Comparison of ENCODE assay signal across 1 cellular context in the genomic region with DNA sequence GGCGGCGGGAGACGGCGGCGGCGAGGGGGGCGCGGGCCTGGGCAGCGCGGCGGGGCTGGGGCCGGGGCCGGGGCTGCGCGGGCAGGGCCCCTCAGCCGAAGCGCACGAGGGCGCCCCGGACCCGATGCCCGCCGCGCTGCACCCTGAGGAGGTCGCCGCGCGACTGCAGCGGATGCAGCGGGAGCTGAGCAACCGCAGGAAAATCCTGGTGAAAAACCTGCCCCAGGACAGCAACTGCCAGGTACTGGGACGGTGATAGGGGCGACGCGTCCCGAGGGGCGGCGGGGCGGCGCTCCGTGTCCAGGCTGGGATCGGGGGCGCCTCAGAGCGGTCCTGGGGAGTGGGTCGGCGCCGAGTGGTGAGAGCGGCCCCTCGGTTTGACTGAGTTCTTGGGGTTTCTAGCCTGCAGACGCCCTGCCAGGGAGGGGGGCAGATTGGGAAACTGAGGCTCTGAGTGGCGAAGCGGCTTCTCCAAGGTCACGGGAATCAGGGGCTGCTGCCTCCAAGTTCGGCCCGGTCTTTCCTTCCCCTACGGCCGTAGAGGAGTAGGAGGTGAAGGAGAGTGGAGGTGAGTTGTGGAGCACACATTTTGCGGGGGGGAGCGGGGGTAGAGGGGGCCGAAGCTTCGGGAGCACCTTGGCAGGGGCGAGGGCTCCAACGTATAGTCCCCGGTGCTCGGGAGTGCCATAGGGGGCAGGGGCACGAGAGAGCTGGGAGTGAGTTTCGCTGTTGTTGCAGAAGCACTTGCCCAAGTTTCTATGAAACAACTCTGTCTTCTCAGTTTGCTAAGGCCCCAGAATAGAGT.
TF ChIP-seq lines count a peak whose summit lies in the region.

No MANE protein-coding gene starts in this region.

TF ChIP-seq in K562, 482 proteins besides CTCF, POLR2A, EP300 and RAD21 (continued from another document and continues in another):
- TF ChIP-seq, protein P1, sequence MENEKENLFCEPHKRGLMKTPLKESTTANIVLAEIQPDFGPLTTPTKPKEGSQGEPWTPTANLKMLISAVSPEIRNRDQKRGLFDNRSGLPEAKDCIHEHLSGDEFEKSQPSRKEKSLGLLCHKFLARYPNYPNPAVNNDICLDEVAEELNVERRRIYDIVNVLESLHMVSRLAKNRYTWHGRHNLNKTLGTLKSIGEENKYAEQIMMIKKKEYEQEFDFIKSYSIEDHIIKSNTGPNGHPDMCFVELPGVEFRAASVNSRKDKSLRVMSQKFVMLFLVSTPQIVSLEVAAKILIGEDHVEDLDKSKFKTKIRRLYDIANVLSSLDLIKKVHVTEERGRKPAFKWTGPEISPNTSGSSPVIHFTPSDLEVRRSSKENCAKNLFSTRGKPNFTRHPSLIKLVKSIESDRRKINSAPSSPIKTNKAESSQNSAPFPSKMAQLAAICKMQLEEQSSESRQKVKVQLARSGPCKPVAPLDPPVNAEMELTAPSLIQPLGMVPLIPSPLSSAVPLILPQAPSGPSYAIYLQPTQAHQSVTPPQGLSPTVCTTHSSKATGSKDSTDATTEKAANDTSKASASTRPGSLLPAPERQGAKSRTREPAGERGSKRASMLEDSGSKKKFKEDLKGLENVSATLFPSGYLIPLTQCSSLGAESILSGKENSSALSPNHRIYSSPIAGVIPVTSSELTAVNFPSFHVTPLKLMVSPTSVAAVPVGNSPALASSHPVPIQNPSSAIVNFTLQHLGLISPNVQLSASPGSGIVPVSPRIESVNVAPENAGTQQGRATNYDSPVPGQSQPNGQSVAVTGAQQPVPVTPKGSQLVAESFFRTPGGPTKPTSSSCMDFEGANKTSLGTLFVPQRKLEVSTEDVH (IDR thresholded peaks at IDR 0.05; ENCODE audit: low read depth, partially characterized antibody), result no peak
- TF ChIP-seq, protein P2, sequence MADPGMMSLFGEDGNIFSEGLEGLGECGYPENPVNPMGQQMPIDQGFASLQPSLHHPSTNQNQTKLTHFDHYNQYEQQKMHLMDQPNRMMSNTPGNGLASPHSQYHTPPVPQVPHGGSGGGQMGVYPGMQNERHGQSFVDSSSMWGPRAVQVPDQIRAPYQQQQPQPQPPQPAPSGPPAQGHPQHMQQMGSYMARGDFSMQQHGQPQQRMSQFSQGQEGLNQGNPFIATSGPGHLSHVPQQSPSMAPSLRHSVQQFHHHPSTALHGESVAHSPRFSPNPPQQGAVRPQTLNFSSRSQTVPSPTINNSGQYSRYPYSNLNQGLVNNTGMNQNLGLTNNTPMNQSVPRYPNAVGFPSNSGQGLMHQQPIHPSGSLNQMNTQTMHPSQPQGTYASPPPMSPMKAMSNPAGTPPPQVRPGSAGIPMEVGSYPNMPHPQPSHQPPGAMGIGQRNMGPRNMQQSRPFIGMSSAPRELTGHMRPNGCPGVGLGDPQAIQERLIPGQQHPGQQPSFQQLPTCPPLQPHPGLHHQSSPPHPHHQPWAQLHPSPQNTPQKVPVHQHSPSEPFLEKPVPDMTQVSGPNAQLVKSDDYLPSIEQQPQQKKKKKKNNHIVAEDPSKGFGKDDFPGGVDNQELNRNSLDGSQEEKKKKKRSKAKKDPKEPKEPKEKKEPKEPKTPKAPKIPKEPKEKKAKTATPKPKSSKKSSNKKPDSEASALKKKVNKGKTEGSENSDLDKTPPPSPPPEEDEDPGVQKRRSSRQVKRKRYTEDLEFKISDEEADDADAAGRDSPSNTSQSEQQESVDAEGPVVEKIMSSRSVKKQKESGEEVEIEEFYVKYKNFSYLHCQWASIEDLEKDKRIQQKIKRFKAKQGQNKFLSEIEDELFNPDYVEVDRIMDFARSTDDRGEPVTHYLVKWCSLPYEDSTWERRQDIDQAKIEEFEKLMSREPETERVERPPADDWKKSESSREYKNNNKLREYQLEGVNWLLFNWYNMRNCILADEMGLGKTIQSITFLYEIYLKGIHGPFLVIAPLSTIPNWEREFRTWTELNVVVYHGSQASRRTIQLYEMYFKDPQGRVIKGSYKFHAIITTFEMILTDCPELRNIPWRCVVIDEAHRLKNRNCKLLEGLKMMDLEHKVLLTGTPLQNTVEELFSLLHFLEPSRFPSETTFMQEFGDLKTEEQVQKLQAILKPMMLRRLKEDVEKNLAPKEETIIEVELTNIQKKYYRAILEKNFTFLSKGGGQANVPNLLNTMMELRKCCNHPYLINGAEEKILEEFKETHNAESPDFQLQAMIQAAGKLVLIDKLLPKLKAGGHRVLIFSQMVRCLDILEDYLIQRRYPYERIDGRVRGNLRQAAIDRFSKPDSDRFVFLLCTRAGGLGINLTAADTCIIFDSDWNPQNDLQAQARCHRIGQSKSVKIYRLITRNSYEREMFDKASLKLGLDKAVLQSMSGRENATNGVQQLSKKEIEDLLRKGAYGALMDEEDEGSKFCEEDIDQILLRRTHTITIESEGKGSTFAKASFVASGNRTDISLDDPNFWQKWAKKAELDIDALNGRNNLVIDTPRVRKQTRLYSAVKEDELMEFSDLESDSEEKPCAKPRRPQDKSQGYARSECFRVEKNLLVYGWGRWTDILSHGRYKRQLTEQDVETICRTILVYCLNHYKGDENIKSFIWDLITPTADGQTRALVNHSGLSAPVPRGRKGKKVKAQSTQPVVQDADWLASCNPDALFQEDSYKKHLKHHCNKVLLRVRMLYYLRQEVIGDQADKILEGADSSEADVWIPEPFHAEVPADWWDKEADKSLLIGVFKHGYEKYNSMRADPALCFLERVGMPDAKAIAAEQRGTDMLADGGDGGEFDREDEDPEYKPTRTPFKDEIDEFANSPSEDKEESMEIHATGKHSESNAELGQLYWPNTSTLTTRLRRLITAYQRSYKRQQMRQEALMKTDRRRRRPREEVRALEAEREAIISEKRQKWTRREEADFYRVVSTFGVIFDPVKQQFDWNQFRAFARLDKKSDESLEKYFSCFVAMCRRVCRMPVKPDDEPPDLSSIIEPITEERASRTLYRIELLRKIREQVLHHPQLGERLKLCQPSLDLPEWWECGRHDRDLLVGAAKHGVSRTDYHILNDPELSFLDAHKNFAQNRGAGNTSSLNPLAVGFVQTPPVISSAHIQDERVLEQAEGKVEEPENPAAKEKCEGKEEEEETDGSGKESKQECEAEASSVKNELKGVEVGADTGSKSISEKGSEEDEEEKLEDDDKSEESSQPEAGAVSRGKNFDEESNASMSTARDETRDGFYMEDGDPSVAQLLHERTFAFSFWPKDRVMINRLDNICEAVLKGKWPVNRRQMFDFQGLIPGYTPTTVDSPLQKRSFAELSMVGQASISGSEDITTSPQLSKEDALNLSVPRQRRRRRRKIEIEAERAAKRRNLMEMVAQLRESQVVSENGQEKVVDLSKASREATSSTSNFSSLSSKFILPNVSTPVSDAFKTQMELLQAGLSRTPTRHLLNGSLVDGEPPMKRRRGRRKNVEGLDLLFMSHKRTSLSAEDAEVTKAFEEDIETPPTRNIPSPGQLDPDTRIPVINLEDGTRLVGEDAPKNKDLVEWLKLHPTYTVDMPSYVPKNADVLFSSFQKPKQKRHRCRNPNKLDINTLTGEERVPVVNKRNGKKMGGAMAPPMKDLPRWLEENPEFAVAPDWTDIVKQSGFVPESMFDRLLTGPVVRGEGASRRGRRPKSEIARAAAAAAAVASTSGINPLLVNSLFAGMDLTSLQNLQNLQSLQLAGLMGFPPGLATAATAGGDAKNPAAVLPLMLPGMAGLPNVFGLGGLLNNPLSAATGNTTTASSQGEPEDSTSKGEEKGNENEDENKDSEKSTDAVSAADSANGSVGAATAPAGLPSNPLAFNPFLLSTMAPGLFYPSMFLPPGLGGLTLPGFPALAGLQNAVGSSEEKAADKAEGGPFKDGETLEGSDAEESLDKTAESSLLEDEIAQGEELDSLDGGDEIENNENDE (IDR thresholded peaks at IDR 0.05; ENCODE audit: low read depth, low read length), result no peak
- TF ChIP-seq RBFOX2 (IDR thresholded peaks at IDR 0.05; ENCODE audit: low read depth, low read length) (peak; percentile 30; the same call in 1 of the 2 replicates), SOX6 (IDR thresholded peaks at IDR 0.05) (no peak), CHD1 (IDR thresholded peaks at IDR 0.05; ENCODE audit: low read length) (peak; percentile 48), HOXB6 (CRISPR knock-in tag; IDR thresholded peaks at IDR 0.05; ENCODE audit: borderline replicate concordance) (no peak), RHOXF2B (CRISPR knock-in tag; conservative IDR thresholded peaks at IDR 0.05) (no peak), BCOR (IDR thresholded peaks at IDR 0.05) (0 out of 2 replicates have a peak, but pooled peaks have one; percentile 18), NR3C1 (CRISPR knock-in tag; IDR thresholded peaks at IDR 0.05) (no peak), FOS (IDR thresholded peaks at IDR 0.05; ENCODE audit: extremely low read depth, insufficient read length) (no peak), BCL6 (CRISPR knock-in tag; IDR thresholded peaks at IDR 0.05) (no peak), NR2F6 (CRISPR knock-in tag; IDR thresholded peaks at IDR 0.05) (no peak), RBBP5 (IDR thresholded peaks at IDR 0.05; ENCODE audit: borderline replicate concordance, insufficient read depth, low read length, poor library complexity, severe bottlenecking) (peak; percentile 51), JUNB (CRISPR knock-in tag; conservative IDR thresholded peaks at IDR 0.05) (no peak), PHF8 (IDR thresholded peaks at IDR 0.05; ENCODE audit: borderline replicate concordance, low read length) (0 out of 2 replicates have a peak, but pooled peaks have one; percentile 5)
- TF ChIP-seq, protein P3, sequence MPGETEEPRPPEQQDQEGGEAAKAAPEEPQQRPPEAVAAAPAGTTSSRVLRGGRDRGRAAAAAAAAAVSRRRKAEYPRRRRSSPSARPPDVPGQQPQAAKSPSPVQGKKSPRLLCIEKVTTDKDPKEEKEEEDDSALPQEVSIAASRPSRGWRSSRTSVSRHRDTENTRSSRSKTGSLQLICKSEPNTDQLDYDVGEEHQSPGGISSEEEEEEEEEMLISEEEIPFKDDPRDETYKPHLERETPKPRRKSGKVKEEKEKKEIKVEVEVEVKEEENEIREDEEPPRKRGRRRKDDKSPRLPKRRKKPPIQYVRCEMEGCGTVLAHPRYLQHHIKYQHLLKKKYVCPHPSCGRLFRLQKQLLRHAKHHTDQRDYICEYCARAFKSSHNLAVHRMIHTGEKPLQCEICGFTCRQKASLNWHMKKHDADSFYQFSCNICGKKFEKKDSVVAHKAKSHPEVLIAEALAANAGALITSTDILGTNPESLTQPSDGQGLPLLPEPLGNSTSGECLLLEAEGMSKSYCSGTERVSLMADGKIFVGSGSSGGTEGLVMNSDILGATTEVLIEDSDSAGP (CRISPR knock-in tag; IDR thresholded peaks at IDR 0.05), result no peak
- TF ChIP-seq, protein P4, sequence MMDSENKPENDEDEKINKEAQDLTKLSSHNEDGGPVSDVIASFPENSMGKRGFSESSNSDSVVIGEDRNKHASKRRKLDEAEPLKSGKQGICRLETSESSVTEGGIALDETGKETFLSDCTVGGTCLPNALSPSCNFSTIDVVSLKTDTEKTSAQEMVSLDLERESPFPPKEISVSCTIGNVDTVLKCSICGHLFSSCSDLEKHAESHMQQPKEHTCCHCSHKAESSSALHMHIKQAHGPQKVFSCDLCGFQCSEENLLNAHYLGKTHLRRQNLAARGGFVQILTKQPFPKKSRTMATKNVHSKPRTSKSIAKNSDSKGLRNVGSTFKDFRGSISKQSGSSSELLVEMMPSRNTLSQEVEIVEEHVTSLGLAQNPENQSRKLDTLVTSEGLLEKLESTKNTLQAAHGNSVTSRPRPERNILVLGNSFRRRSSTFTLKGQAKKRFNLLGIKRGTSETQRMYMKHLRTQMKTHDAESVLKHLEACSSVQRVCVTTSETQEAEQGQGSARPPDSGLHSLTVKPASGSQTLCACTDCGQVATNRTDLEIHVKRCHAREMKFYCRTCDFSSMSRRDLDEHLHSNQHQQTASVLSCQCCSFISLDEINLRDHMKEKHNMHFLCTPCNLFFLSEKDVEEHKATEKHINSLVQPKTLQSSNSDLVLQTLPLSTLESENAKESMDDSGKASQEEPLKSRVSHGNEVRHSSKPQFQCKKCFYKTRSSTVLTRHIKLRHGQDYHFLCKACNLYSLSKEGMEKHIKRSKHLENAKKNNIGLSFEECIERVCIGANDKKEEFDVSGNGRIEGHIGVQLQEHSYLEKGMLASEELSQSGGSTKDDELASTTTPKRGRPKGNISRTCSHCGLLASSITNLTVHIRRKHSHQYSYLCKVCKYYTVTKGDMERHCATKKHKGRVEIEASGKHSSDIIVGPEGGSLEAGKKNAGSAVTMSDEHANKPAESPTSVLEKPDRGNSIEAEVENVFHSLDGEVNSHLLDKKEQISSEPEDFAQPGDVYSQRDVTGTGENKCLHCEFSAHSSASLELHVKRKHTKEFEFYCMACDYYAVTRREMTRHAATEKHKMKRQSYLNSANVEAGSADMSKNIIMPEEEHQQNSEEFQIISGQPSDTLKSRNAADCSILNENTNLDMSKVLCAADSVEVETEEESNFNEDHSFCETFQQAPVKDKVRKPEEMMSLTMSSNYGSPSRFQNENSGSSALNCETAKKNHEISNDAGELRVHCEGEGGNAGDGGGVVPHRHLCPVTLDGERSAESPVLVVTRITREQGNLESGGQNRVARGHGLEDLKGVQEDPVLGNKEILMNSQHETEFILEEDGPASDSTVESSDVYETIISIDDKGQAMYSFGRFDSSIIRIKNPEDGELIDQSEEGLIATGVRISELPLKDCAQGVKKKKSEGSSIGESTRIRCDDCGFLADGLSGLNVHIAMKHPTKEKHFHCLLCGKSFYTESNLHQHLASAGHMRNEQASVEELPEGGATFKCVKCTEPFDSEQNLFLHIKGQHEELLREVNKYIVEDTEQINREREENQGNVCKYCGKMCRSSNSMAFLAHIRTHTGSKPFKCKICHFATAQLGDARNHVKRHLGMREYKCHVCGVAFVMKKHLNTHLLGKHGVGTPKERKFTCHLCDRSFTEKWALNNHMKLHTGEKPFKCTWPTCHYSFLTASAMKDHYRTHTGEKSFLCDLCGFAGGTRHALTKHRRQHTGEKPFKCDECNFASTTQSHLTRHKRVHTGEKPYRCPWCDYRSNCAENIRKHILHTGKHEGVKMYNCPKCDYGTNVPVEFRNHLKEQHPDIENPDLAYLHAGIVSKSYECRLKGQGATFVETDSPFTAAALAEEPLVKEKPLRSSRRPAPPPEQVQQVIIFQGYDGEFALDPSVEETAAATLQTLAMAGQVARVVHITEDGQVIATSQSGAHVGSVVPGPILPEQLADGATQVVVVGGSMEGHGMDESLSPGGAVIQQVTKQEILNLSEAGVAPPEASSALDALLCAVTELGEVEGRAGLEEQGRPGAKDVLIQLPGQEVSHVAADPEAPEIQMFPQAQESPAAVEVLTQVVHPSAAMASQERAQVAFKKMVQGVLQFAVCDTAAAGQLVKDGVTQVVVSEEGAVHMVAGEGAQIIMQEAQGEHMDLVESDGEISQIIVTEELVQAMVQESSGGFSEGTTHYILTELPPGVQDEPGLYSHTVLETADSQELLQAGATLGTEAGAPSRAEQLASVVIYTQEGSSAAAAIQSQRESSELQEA (IDR thresholded peaks at IDR 0.05; ENCODE audit: low read depth), result no peak
- TF ChIP-seq, protein P5, sequence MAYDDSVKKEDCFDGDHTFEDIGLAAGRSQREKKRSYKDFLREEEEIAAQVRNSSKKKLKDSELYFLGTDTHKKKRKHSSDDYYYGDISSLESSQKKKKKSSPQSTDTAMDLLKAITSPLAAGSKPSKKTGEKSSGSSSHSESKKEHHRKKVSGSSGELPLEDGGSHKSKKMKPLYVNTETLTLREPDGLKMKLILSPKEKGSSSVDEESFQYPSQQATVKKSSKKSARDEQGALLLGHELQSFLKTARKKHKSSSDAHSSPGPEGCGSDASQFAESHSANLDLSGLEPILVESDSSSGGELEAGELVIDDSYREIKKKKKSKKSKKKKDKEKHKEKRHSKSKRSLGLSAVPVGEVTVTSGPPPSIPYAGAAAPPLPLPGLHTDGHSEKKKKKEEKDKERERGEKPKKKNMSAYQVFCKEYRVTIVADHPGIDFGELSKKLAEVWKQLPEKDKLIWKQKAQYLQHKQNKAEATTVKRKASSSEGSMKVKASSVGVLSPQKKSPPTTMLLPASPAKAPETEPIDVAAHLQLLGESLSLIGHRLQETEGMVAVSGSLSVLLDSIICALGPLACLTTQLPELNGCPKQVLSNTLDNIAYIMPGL (CRISPR knock-in tag; IDR thresholded peaks at IDR 0.05), result no peak
